1 cellular context compared by ENCODE assay signal in genomic region chr3:42072930-42073329, GRCh38.
TF ChIP-seq lines count a peak whose summit lies in the region.

No MANE protein-coding gene starts in this region.

TF ChIP-seq in HepG2, 621 proteins besides CTCF, POLR2A, EP300 and RAD21 (continued from another document):
- TF ChIP-seq, protein P1, sequence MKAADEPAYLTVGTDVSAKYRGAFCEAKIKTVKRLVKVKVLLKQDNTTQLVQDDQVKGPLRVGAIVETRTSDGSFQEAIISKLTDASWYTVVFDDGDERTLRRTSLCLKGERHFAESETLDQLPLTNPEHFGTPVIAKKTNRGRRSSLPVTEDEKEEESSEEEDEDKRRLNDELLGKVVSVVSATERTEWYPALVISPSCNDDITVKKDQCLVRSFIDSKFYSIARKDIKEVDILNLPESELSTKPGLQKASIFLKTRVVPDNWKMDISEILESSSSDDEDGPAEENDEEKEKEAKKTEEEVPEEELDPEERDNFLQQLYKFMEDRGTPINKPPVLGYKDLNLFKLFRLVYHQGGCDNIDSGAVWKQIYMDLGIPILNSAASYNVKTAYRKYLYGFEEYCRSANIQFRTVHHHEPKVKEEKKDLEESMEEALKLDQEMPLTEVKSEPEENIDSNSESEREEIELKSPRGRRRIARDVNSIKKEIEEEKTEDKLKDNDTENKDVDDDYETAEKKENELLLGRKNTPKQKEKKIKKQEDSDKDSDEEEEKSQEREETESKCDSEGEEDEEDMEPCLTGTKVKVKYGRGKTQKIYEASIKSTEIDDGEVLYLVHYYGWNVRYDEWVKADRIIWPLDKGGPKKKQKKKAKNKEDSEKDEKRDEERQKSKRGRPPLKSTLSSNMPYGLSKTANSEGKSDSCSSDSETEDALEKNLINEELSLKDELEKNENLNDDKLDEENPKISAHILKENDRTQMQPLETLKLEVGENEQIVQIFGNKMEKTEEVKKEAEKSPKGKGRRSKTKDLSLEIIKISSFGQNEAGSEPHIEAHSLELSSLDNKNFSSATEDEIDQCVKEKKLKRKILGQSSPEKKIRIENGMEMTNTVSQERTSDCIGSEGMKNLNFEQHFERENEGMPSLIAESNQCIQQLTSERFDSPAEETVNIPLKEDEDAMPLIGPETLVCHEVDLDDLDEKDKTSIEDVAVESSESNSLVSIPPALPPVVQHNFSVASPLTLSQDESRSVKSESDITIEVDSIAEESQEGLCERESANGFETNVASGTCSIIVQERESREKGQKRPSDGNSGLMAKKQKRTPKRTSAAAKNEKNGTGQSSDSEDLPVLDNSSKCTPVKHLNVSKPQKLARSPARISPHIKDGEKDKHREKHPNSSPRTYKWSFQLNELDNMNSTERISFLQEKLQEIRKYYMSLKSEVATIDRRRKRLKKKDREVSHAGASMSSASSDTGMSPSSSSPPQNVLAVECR (CRISPR knock-in tag; IDR thresholded peaks at IDR 0.05; ENCODE audit: borderline replicate concordance), result no peak
- no peak for TF ChIP-seq ZNF484 (CRISPR knock-in tag; IDR thresholded peaks at IDR 0.05; ENCODE audit: borderline replicate concordance, low read depth)
- no peak for TF ChIP-seq ZNF749 (CRISPR knock-in tag; IDR thresholded peaks at IDR 0.05; ENCODE audit: borderline replicate concordance)
